Comparison of ENCODE assay signal across 8 cellular contexts in the genomic region with DNA sequence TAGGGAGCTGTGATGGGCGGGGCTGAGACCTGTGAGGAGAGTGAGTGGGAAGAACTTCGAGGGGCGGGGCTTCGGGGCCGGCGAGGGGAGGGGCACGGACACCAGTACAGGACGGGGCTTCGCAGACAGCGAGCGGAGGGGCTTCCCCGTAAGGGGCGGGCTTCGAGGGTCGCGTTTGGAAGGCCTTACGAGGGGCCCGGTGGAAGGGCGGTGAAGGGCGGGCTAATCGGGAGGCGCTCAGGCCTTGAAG. TPM values are rescaled to one million over a fixed set of nuclear protein-coding genes. Genes with fewer than 3 reads are reported as not detected.
DNase-seq lines count a peak whose midpoint lies in the region; ATAC-seq and TF ChIP-seq lines count a peak whose summit lies in the region.

No MANE protein-coding gene starts in this region.

- no peak for TF ChIP-seq EP300 in stomach (IDR thresholded peaks at IDR 0.05)

- H3K27ac Mint-ChIP-seq in activated T-helper 17 cell treated with anti-CD3 and anti-CD28 coated beads, Interleukin-2, amount 50 U/mL, for 72 hours, result peak overlapping the region; percentile 99
- peak overlapping the region; percentile 99 for H3K27ac Mint-ChIP-seq in neural crest cell (ENCODE audit: unreplicated experiment)

- no peaks in the 10 kb centered on the region for H3K9me3 ChIP-seq in stomach

- peaks cover 20% of the 10 kb centered on the region for H3K4me1 Mint-ChIP-seq in activated T-helper 17 cell treated with anti-CD3 and anti-CD28 coated beads, Interleukin-2, amount 50 U/mL, for 72 hours
- peaks cover 46% of the 10 kb centered on the region for H3K4me1 Mint-ChIP-seq in neural crest cell

- WGBS in stomach, 5 donors, result 0 to 1% (median 1%) methylated on average over 12 to 22 of the region's 22 CpGs

- H3K4me3 Mint-ChIP-seq in activated T-helper 17 cell treated with anti-CD3 and anti-CD28 coated beads, Interleukin-2, amount 50 U/mL, for 72 hours, result peak overlapping the region; percentile 91
- peak overlapping the region; percentile 92 for H3K4me3 Mint-ChIP-seq in neural crest cell

- no peaks in the 10 kb centered on the region for H3K36me3 ChIP-seq in stomach

- H3K4me1 ChIP-seq in stomach, result peaks cover 35 to 58% (median 44%) of the 10 kb centered on the region in 4 donors

- ATAC-seq in GM21576 (IDR thresholded peaks at IDR 0.05; ENCODE audit: unreplicated experiment), result peak; percentile 42
- peak; percentile 73 for ATAC-seq in activated T-helper 17 cell treated with anti-CD3 and anti-CD28 coated beads, Interleukin-2, amount 50 U/mL, for 72 hours (replicated peaks)

- H3K9me3 Mint-ChIP-seq in activated T-helper 17 cell treated with anti-CD3 and anti-CD28 coated beads, Interleukin-2, amount 50 U/mL, for 72 hours, result no peaks in the 10 kb centered on the region
- H3K9me3 Mint-ChIP-seq in neural crest cell, result no peaks in the 10 kb centered on the region

- H3K27me3 Mint-ChIP-seq in activated T-helper 17 cell treated with anti-CD3 and anti-CD28 coated beads, Interleukin-2, amount 50 U/mL, for 72 hours, result no peaks in the 10 kb centered on the region
- no peaks in the 10 kb centered on the region for H3K27me3 Mint-ChIP-seq in neural crest cell (ENCODE audit: low read depth)

- TF ChIP-seq POLR2A in stomach (IDR thresholded peaks at IDR 0.05), result no peak

- DNase-seq in CMK (ENCODE audit: low read depth) (peak; percentile 99), Kasumi-1 (lab: John Stamatoyannopoulos, UW) (peak; percentile 94 to 96), RPMI7951 (ENCODE audit: low read depth) (peak; percentile 90), fibroblast of peridontal ligament (ENCODE audit: extremely low read depth) (peak; percentile 62), neural crest cell (ENCODE audit: low read depth, low spot score) (peak; percentile 96), stomach (peak; percentile 99)

- no peak for TF ChIP-seq CTCF in neural crest cell (conservative IDR thresholded peaks at IDR 0.05)
- no peak for TF ChIP-seq CTCF in stomach (IDR thresholded peaks at IDR 0.05)

- H3K27ac ChIP-seq in stomach, result peak overlapping the region; percentile 95 to 100 (median 96)

- peak overlapping the region; percentile 50 to 62 (median 54) for H3K4me3 ChIP-seq in stomach

- peaks cover 24% of the 10 kb centered on the region for H3K36me3 Mint-ChIP-seq in activated T-helper 17 cell treated with anti-CD3 and anti-CD28 coated beads, Interleukin-2, amount 50 U/mL, for 72 hours (ENCODE audit: low read depth)
- no peaks in the 10 kb centered on the region for H3K36me3 Mint-ChIP-seq in neural crest cell (ENCODE audit: low read depth)

- intact Hi-C loops in stomach (cut with DNase I; ENCODE audit: low total_unique reads), result no loop called here

- H3K27me3 ChIP-seq in stomach, result no peaks in the 10 kb centered on the region

RNA-seq across cellular contexts. Expression of gene EMP3, which starts 4.1 kb away (rescaled TPM):
- 246 and 286 TPM in 2 replicates for total RNA-seq in RPMI7951 (2014; rRNA removed; shearing (Covaris generic))
- total RNA-seq in activated T-helper 17 cell treated with anti-CD3 and anti-CD28 coated beads, Interleukin-2, amount 50 U/mL, for 72 hours, result 100 to 1,000 TPM; 190 to 192 TPM
- total RNA-seq in neural crest cell (27.4 and 30.5 TPM in 2 replicates), stomach (10 to 100 TPM in 4 of 5 donors, 1 to 10 TPM in 1; 6.4 to 57.2 (median 27.5) TPM)
- polyA plus RNA-seq in stomach, result 10 to 100 TPM; 46.4 to 61.4 (median 53.7) TPM

RNA-seq across cellular contexts. Expression of gene TMEM143, which starts 42.4 kb away (rescaled TPM):
- total RNA-seq in RPMI7951 (2014; rRNA removed; shearing (Covaris generic)), result 4.4 and 6.4 TPM in 2 replicates
- total RNA-seq in activated T-helper 17 cell treated with anti-CD3 and anti-CD28 coated beads, Interleukin-2, amount 50 U/mL, for 72 hours, result 10 to 100 TPM; 20.5 to 33.7 TPM
- total RNA-seq in neural crest cell, result 6.8 and 8.4 TPM in 2 replicates
- 10 to 100 TPM in 4 of 5 donors, 1 to 10 TPM in 1; 9.4 to 33.3 (median 12.3) TPM for total RNA-seq in stomach
- polyA plus RNA-seq in stomach, result 1 to 10 TPM; 4.2 to 8.6 (median 7.8) TPM

RNA-seq across cellular contexts. Expression of gene SYNGR4, which starts 42.9 kb away (rescaled TPM):
- total RNA-seq in RPMI7951 (2014; rRNA removed; shearing (Covaris generic)), result not detected in 2 replicates
- total RNA-seq in activated T-helper 17 cell treated with anti-CD3 and anti-CD28 coated beads, Interleukin-2, amount 50 U/mL, for 72 hours, result not detected
- total RNA-seq in neural crest cell (not detected in 2 replicates), stomach (not detected)
- not detected for polyA plus RNA-seq in stomach

RNA-seq across cellular contexts. Expression of gene ZNF114, which starts 51.4 kb away (rescaled TPM):
- 0.24 and 0.49 TPM in 2 replicates for total RNA-seq in RPMI7951 (2014; rRNA removed; shearing (Covaris generic))
- total RNA-seq in activated T-helper 17 cell treated with anti-CD3 and anti-CD28 coated beads, Interleukin-2, amount 50 U/mL, for 72 hours, result 1 to 10 TPM in 1 of 2 donors, not detected in 1; 1.4 TPM
- 9.8 and 11.2 TPM in 2 replicates for total RNA-seq in neural crest cell
- total RNA-seq in stomach, result under 1 TPM in 1 of 5 donors, not detected in 4; 0.55 TPM
- under 1 TPM in 1 of 3 donors, not detected in 2; 0.10 TPM for polyA plus RNA-seq in stomach

Comparison
In these comparisons a context has a peak if more than half of its experiments do, and no peak if none do; other contexts are left out.
1. Peak in every context shown above with its lines: DNase-seq, ATAC-seq, H3K4me3 ChIP-seq and H3K27ac ChIP-seq.